1 cellular context compared by ENCODE assay signal in genomic region chr7:100222445-100223132, GRCh38.
TF ChIP-seq lines count a peak whose summit lies in the region.

No MANE protein-coding gene starts in this region.

TF ChIP-seq in K562, 482 proteins besides CTCF, POLR2A, EP300 and RAD21:
- 0 out of 2 replicates have a peak, but pooled peaks have one; percentile 28 for TF ChIP-seq POLR2G (IDR thresholded peaks at IDR 0.05; ENCODE audit: low read depth, low read length)
- no peak for TF ChIP-seq PREB (CRISPR knock-in tag; IDR thresholded peaks at IDR 0.05)
TF ChIP-seq in K562: peak in this region for 1.
